Comparison of ENCODE assay signal across 23 cellular contexts in the genomic region with DNA sequence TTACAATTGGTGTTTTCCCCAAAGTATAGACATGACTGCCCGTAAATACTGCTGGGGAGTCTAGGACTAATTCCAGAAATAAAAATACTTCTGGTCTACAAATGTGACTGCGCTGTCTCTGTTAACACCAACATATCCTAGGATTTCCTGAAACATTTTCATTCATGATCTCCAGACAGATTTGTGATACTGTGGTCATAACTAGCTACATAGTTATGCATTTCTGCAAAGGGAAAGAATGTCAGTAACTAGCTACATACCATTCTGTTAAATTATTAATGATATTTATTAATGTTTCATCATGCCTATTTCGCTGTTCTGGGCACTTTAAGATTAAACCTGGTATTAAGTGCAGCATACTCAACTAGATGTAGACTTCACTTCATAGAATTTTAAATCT. TPM values are rescaled to one million over a fixed set of nuclear protein-coding genes. Genes with fewer than 3 reads are reported as not detected.
DNase-seq lines count a peak whose midpoint lies in the region; ATAC-seq, FAIRE-seq and TF ChIP-seq lines count a peak whose summit lies in the region.
"Had no signal": no experiment of that assay in that cellular context is flagged by ENCODE, and none has a peak within 500 bp of the region (broad histone marks: within the 10 kb centered on the region; RNA-seq: fewer than 3 reads in every experiment).

No MANE protein-coding gene starts in this region.

- H3K36me3 Mint-ChIP-seq in immature natural killer cell, result peaks cover 20 to 70% (median 40%) of the 10 kb centered on the region in 3 donors

- H4K20me1 ChIP-seq in HCT116 (ENCODE audit: insufficient read depth), result peaks cover 26% of the 10 kb centered on the region; the same call in 1 of the 2 replicates
- H4K20me1 ChIP-seq in GM12878 (ENCODE audit: control insufficient read depth, insufficient read depth), result no peaks in the 10 kb centered on the region

- ATAC-seq in A549, result no peak; a peak in 1 of 6 replicates
- no peak for ATAC-seq in HCT116
- no peak for ATAC-seq in GM12878
- ATAC-seq in omental fat pad (ENCODE audit: low FRiP score), result no peak

- H3K9ac ChIP-seq in HCT116 (ENCODE audit: low read length), result no peak overlapping the region
- no peak overlapping the region for H3K9ac ChIP-seq in GM12878 (ENCODE audit: control insufficient read depth, insufficient read depth, low read length)

- CTCF ChIA-PET in A549 (lab: Yijun Ruan, JAX), result interaction anchor here (1.6 to 1.7 kb wide), 2 partner anchors 15 to 78 kb away, joined by 6 to 7 read pairs; no protein-coding TSS in a partner anchor
- CTCF ChIA-PET in HCT116 (lab: Charles Lee), result no interaction called here
- CTCF ChIA-PET in GM12878 (lab: Yijun Ruan, JAX), result interaction anchor here (2.0 kb wide), 1 partner anchor 77 kb away, joined by 7 read pairs; no protein-coding TSS in a partner anchor

- H3K4me2 ChIP-seq in A549 (peak overlapping the region; percentile 26; the same call in 1 of the 3 replicates), HCT116 (ENCODE audit: low read length) (no peak overlapping the region), GM12878 (ENCODE audit: control insufficient read depth, insufficient read depth) (no peak overlapping the region)

- no peak for FAIRE-seq in A549 (lab: Jason Lieb, UNC)
- no peak for FAIRE-seq in GM12878 (lab: Jason Lieb, UNC)
- FAIRE-seq: RCC 7860 had no signal

- H3K9me3 ChIP-seq in A549 (no peaks in the 10 kb centered on the region), HCT116 (ENCODE audit: control insufficient read depth in 1 of 2, insufficient read depth in 1 of 2, low read depth in 1 of 2, low read length in 2 of 2) (no peaks in the 10 kb centered on the region), GM12878 (replicated peaks; ENCODE audit: control insufficient read depth, insufficient read depth, low read length) (no peaks in the 10 kb centered on the region)
- H3K9me3 ChIP-seq: SJSA1 had no signal

- H3K36me3 ChIP-seq in HCT116 (ENCODE audit: control insufficient read depth in 1 of 2, insufficient read depth in 2 of 2, low read length in 2 of 2) (peaks cover 77 to 88% of the 10 kb centered on the region in 2 experiments), GM12878 (ENCODE audit: control insufficient read depth in 2 of 2, insufficient read depth in 2 of 2, low read length in 1 of 2) (peaks cover 13 to 69% of the 10 kb centered on the region in 2 experiments)

- TF ChIP-seq RAD21 in A549 (conservative IDR thresholded peaks at IDR 0.05 in 1 of 2, IDR thresholded peaks at IDR 0.05 in 1 of 2), result no peak
- no peak for TF ChIP-seq RAD21 in HCT116 (IDR thresholded peaks at IDR 0.05; ENCODE audit: low read depth)
- no peak for TF ChIP-seq RAD21 in GM12878 (IDR thresholded peaks at IDR 0.05; ENCODE audit: insufficient read depth, low read depth, low read length)

- H3K9me2 ChIP-seq in HCT116 (ENCODE audit: insufficient read depth), result no peaks in the 10 kb centered on the region

- H3K27me3 ChIP-seq in HCT116 (ENCODE audit: insufficient read depth, low read length) (no peaks in the 10 kb centered on the region), GM12878 (replicated peaks in 1 of 2; ENCODE audit: control insufficient read depth in 2 of 2, insufficient read depth in 2 of 2, low read length in 1 of 2) (no peaks in the 10 kb centered on the region)
- H3K27me3 ChIP-seq: SJSA1 had no signal

- no peak overlapping the region for H3K27ac Mint-ChIP-seq in immature natural killer cell
- H3K27ac Mint-ChIP-seq: B cell had no signal

- TF ChIP-seq EP300 in A549 (IDR thresholded peaks at IDR 0.05) (no peak), GM12878 (IDR thresholded peaks at IDR 0.05; ENCODE audit: borderline replicate concordance in 1 of 2, control insufficient read depth in 1 of 2, low read depth in 2 of 2, low read length in 2 of 2) (no peak)

- no peak overlapping the region for H3K4me3 Mint-ChIP-seq in immature natural killer cell
- H3K4me3 Mint-ChIP-seq: B cell had no signal

- SMC1A ChIA-PET in GM12878 (lab: Charles Lee; ENCODE audit: uncharacterized antibody, unreplicated experiment), result interaction anchor here (0.9 to 1.1 kb wide), 4 partner anchors 11 to 28 kb away, joined by 3 to 4 read pairs (median 3); no protein-coding TSS in a partner anchor

- no peaks in the 10 kb centered on the region for H3K9me3 Mint-ChIP-seq in immature natural killer cell

- WGBS in A549 (ENCODE audit: missing lambda C conversion rate), result 82% methylated on average over 3 of the region's 3 CpGs
- 95% methylated on average over 3 of the region's 3 CpGs for WGBS in GM12878 (ENCODE audit: insufficient coverage, insufficient replicate concordance, low lambda C conversion rate, missing lambda C conversion rate)

- in situ Hi-C loops in GM12878 (cut with MboI), result no loop called here

- RAD21 ChIA-PET in HCT116 (lab: Charles Lee; ENCODE audit: low non-redundant PET in 1 of 2, low total read pairs in 2 of 2, uncharacterized antibody in 2 of 2, unreplicated experiment in 2 of 2) (no interaction called here), GM12878 (lab: Charles Lee; ENCODE audit: unreplicated experiment) (interaction anchor here (1.3 to 2.0 kb wide), 2 partner anchors 28 to 31 kb away, joined by 4 to 5 read pairs; no protein-coding TSS in a partner anchor)

- H3K4me1 Mint-ChIP-seq in immature natural killer cell, result peaks cover 4 to 19% of the 10 kb centered on the region in 2 donors

- POLR2A ChIA-PET in A549 (lab: Yijun Ruan, JAX), result interaction anchor here (1.3 kb wide), 1 partner anchor 67 kb away, joined by 3 read pairs; no protein-coding TSS in a partner anchor
- POLR2A ChIA-PET in HCT116 (lab: Charles Lee), result no interaction called here
- POLR2A ChIA-PET in GM12878 (lab: Charles Lee), result no interaction called here

- H3K27me3 Mint-ChIP-seq in immature natural killer cell (ENCODE audit: low read depth in 3 of 3), result no peaks in the 10 kb centered on the region
- H3K27me3 Mint-ChIP-seq: B cell had no signal

- no peak for TF ChIP-seq POLR2A in A549 (IDR thresholded peaks at IDR 0.05; ENCODE audit: low read length)
- TF ChIP-seq POLR2A in HCT116 (IDR thresholded peaks at IDR 0.05; ENCODE audit: borderline replicate concordance, extremely low read depth, insufficient read depth, insufficient read length), result no peak
- no peak for TF ChIP-seq POLR2A in GM12878 (IDR thresholded peaks at IDR 0.05; ENCODE audit: low read depth, low read length)

- intact Hi-C loops in HCT116 (cut with micrococcal nuclease) (no loop called here), GM12878 (cut with micrococcal nuclease; ENCODE audit: unreplicated experiment) (no loop called here)

- no peak overlapping the region for H3K27ac ChIP-seq in A549
- H3K27ac ChIP-seq in HCT116 (ENCODE audit: low read depth, low read length), result no peak overlapping the region
- no peak overlapping the region for H3K27ac ChIP-seq in GM12878 (ENCODE audit: control insufficient read depth, insufficient read depth)
- H3K27ac ChIP-seq: HL-60, SJSA1 had no signal

- no peak overlapping the region for H3K4me3 ChIP-seq in A549
- H3K4me3 ChIP-seq in HCT116 (replicated peaks in 1 of 2; ENCODE audit: low read depth in 1 of 2, low read length in 2 of 2), result no peak overlapping the region
- no peak overlapping the region for H3K4me3 ChIP-seq in GM12878
- H3K4me3 ChIP-seq: SJSA1 had no signal

- DNase-seq in A549 (ENCODE audit: low read depth in 1 of 2, low spot score in 1 of 2) (no peak), HCT116 (ENCODE audit: low read depth, low spot score) (no peak), GM12878 (ENCODE audit: low read depth, low spot score) (no peak), kidney tubule cell (ENCODE audit: low spot score) (peak; percentile 68), cerebellum (ENCODE audit: low spot score) (no peak), COR-L47 (lab: John Stamatoyannopoulos, UW) (no peak), omental fat pad (ENCODE audit: low spot score) (no peak), immature natural killer cell (no peak)
- DNase-seq: DMS 273 treated with DMSO at 0.1 percent for 48 hours; DMS79 treated with DMSO at 0.1 percent for 48 hours; HCEC 1CT; KG1; NCI-H1092 treated with DMSO at 0.1 percent for 48 hours; NCI-H1436 treated with DMSO at 0.1 percent for 48 hours; NCI-H1930; NCI-H226; NCI-H510A treated with DMSO at 0.1 percent for 48 hours; NCI-H774; NK-92 treated with Interleukin-12 subunit alpha and Interleukin-12 subunit beta, amount 100 ng/mL, for 24 hours had no signal

- TF ChIP-seq CTCF in A549 (IDR thresholded peaks at IDR 0.05), result no peak
- TF ChIP-seq CTCF in HCT116 (IDR thresholded peaks at IDR 0.05 in 2 of 3, conservative IDR thresholded peaks at IDR 0.05 in 1 of 3; ENCODE audit: borderline replicate concordance in 1 of 3, insufficient read depth in 1 of 3, low read depth in 2 of 3, low read length in 2 of 3), result no peak
- TF ChIP-seq CTCF in GM12878 (IDR thresholded peaks at IDR 0.05 in 2 of 3, conservative IDR thresholded peaks at IDR 0.05 in 1 of 3; ENCODE audit: control insufficient read depth in 2 of 3, extremely low read depth in 1 of 3, insufficient read depth in 1 of 3, low read depth in 3 of 3, low read length in 3 of 3), result no peak
- TF ChIP-seq CTCF in omental fat pad (IDR thresholded peaks at IDR 0.05), result no peak

- H3K4me1 ChIP-seq in A549, result peaks cover 49% of the 10 kb centered on the region
- H3K4me1 ChIP-seq in HCT116 (ENCODE audit: control insufficient read depth in 1 of 2, insufficient read depth in 2 of 2, low read length in 2 of 2), result no peaks in the 10 kb centered on the region
- H3K4me1 ChIP-seq in GM12878 (ENCODE audit: control insufficient read depth, insufficient read depth, low read length), result no peaks in the 10 kb centered on the region
- H3K4me1 ChIP-seq: SJSA1 had no signal

- H2AFZ ChIP-seq in HCT116 (ENCODE audit: low read depth, low read length, poor library complexity, severe bottlenecking), result no peak overlapping the region
- H2AFZ ChIP-seq in GM12878 (ENCODE audit: control insufficient read depth, low read depth, low read length), result no peak overlapping the region

- H3K79me2 ChIP-seq in HCT116 (ENCODE audit: insufficient read depth, low read length) (peaks cover 100% of the 10 kb centered on the region), GM12878 (ENCODE audit: control insufficient read depth, insufficient read depth, low read length) (peaks cover 18% of the 10 kb centered on the region)

- BruUV-seq in HCT116 (replicated peaks; lab: Mats Ljungman, UMichigan) (TSS peak; percentile 22), GM12878 (replicated peaks; lab: Mats Ljungman, UMichigan) (TSS peak; percentile 30)

RNA-seq across cellular contexts. Expression of a gene that starts 33.3 kb away (rescaled TPM):
- polyA plus RNA-seq in A549 (2011; rRNA removed) (92.3 and 116 TPM in 2 replicates), A549 (2017; fragmentation: RNase III; extraction: RNeasy Plus Mini Kit Qiagen cat#74134 plus additional on column Dnase treatment) (41.7 to 46.1 TPM (median 44.2 TPM) in 3 replicates), GM12878 (2011; rRNA removed) (73.3 and 94.0 TPM in 2 replicates), GM12878 (2014; fragmentation: Illumina TruSeq; extraction: Trizol) (87.6 and 94.3 TPM in 2 replicates), GM12878 (2014; fragmentation: Nextera tagmentation; extraction: Ambion mirVana) (10 to 100 TPM in 1 of 2 experiments, 1 to 10 TPM in 1; 8.2 to 23.0 TPM), GM12878 (2014; rRNA removed) (55.5 and 57.5 TPM in 2 replicates), GM12878 (2016; fragmentation: Nextera tagmentation; extraction: Ambion mirVana) (10 to 100 TPM; 46.9 to 50.7 TPM), immature natural killer cell (10 to 100 TPM; 13.7 to 50.2 (median 19.2) TPM)
- polyA plus RNA-seq in A549 (2012; cell fraction: cytosol; rRNA removed), result 27.4 and 36.6 TPM in 2 replicates
- polyA plus RNA-seq in A549 (2012; cell fraction: nucleus; rRNA removed), result 70.5 and 82.3 TPM in 2 replicates
- polyA minus RNA-seq in A549 (2011; rRNA and poly(A)+ RNA removed), result 151 and 153 TPM in 2 replicates
- total RNA-seq in HCT116 (2021; ENCODE audit: unreplicated experiment) (141 TPM), GM12878 (2014; rRNA removed) (44.7 and 53.3 TPM in 2 replicates), GM12878 (2014; rRNA removed; fragmentation: Illumina TruSeq; extraction: Trizol) (60.8 and 61.2 TPM in 2 replicates), GM12878 (2021) (90.1 and 93.5 TPM in 2 replicates), cerebellum (100.0 TPM), omental fat pad (100 to 1,000 TPM in 2 of 4 donors, 10 to 100 TPM in 2; 86.4 to 120 (median 99.3) TPM)
- 71.6 TPM in 2 replicates for polyA plus RNA-seq in HCT116 (2012)
- total RNA-seq in GM12878 (2013; cell fraction: nucleolus; rRNA removed), result 719 and 759 TPM in 2 replicates
- polyA plus RNA-seq in GM12878 (2011; ENCODE audit: low read depth), result 104 TPM
- 60.0 and 80.8 TPM in 2 replicates for polyA plus RNA-seq in GM12878 (2011; cell fraction: cytosol; rRNA removed)
- polyA plus RNA-seq in GM12878 (2011; cell fraction: nucleus; rRNA removed), result 252 and 350 TPM in 2 replicates
- polyA plus RNA-seq in GM12878 (2012), result 66.6 and 69.7 TPM in 2 replicates
- 134 and 215 TPM in 2 replicates for polyA minus RNA-seq in GM12878 (2011; rRNA and poly(A)+ RNA removed)
- 55.5 and 67.3 TPM in 2 replicates for polyA minus RNA-seq in GM12878 (2011; cell fraction: cytosol; rRNA and poly(A)+ RNA removed)
- 205 and 262 TPM in 2 replicates for polyA minus RNA-seq in GM12878 (2011; cell fraction: nucleus; rRNA and poly(A)+ RNA removed)
